ENCODE assay signal across 10 cellular contexts in the genomic region with DNA sequence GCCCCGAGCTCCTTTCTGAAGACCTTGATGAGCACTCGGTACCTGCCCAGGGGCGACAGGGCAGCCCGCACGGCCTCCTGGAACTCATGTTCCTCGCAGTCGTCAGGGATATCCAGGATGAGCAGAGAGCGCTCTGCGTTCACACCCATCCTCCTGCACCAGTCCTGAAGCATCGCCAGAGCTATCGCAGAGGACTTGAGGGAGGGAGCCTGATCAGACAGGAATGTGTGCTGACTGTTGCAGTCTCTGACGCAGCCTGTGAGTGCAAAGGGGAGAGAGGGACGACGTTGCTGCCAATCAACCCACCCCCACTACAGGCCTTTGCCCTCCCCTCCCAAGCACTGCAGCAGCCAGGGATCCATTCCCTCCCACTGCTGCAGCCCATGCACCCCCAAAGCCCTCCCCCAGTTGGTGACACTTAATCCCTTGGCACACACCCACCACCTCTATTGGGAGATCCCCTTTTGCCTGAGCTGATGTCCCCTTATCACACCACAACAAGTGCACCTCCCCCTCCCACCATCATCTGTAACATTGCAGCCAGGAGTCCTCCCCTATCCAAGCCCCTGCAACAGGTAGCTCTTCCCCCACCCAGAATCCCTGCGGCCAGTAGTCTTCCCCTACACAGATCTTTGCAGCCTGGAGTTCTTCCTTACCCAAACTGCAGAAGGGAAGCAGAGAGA. TPM values are rescaled to one million over a fixed set of nuclear protein-coding genes. Genes with fewer than 3 reads are reported as not detected.
"Had no signal": no experiment of that assay in that cellular context is flagged by ENCODE, and none has a peak within 500 bp of the region (broad histone marks: within the 10 kb centered on the region; RNA-seq: fewer than 3 reads in every experiment).

No MANE protein-coding gene starts in this region.

RNA-seq across cellular contexts. Expression of gene PNMA6F, which starts 0.9 kb away (rescaled TPM):
- total RNA-seq: activated B cell treated with CpG ODN at 0.5 μM for 24 hours; activated CD4-positive, alpha-beta T cell treated with anti-CD3 and anti-CD28 coated beads, Interleukin-2, amount 10 ng/mL, durations not matched to agents 24 days and 14 days; activated naive CD4-positive, alpha-beta T cell treated with anti-CD3 and anti-CD28 coated beads, Interleukin-2, amount 50 U/mL, for 72 hours; activated T-cell treated with anti-CD3 and anti-CD28 coated beads, Interleukin-2, amount 50 U/mL, for 4 hours; astrocyte; cardiac muscle cell; MCF 10A; PC-3; SK-MEL-5; T-helper 17 cell had no signal
- polyA plus RNA-seq: cardiac muscle cell had no signal
